ENCODE assay signal across 19 cellular contexts in the genomic region with DNA sequence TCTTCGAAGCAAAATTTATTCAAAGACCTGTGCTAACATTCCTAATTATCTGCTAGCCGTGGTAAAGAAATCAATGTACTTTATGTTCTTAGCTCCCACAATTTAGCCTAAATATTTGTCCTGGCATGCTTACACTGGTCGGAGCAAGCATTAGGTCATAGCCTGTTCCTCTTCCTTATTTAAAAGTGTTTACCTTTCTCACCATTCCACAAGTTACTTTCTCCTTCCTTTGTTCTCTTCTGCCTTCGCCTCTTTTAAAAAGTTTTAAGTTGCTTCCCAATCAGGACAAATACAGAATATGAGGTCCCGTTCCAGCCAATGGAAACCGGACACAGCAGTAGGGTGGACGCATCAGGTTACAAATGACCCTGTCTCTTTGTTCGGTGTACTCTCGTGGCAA. TPM values are rescaled to one million over a fixed set of nuclear protein-coding genes. Genes with fewer than 3 reads are reported as not detected.
DNase-seq lines count a peak whose midpoint lies in the region; ATAC-seq, FAIRE-seq and TF ChIP-seq lines count a peak whose summit lies in the region.
"Had no signal": no experiment of that assay in that cellular context is flagged by ENCODE, and none has a peak within 500 bp of the region (broad histone marks: within the 10 kb centered on the region; RNA-seq: fewer than 3 reads in every experiment).

No MANE protein-coding gene starts in this region.

- no peaks in the 10 kb centered on the region for H3K9me3 Mint-ChIP-seq in CD4-positive, alpha-beta T cell
- no peaks in the 10 kb centered on the region for H3K9me3 Mint-ChIP-seq in brain
- H3K9me3 Mint-ChIP-seq in activated CD4-positive, alpha-beta memory T cell treated with anti-CD3 and anti-CD28 coated beads for 36 hours: no peaks in the 10 kb centered on the region

- H3K36me3 Mint-ChIP-seq in CD4-positive, alpha-beta T cell (ENCODE audit: low read depth): peaks cover 20% of the 10 kb centered on the region
- H3K36me3 Mint-ChIP-seq in brain: peaks cover 82% of the 10 kb centered on the region
- H3K36me3 Mint-ChIP-seq in activated CD4-positive, alpha-beta memory T cell treated with anti-CD3 and anti-CD28 coated beads for 36 hours: peaks cover 11% of the 10 kb centered on the region

- no peaks in the 10 kb centered on the region for H3K27me3 ChIP-seq in CD4-positive, alpha-beta T cell (ENCODE audit: control insufficient read depth, insufficient read depth, low read length)
- no peaks in the 10 kb centered on the region for H3K27me3 ChIP-seq in keratinocyte (ENCODE audit: control insufficient read depth, extremely low read depth, insufficient read depth, low read length)
- H3K27me3 ChIP-seq: BE2C had no signal

- POLR2A ChIA-PET in CD4-positive, alpha-beta T cell (lab: Charles Lee): no interaction called here
- POLR2A ChIA-PET in activated CD4-positive, alpha-beta memory T cell treated with anti-CD3 and anti-CD28 coated beads for 36 hours (lab: Charles Lee): no interaction called here

- H3K4me2 ChIP-seq in keratinocyte (ENCODE audit: control insufficient read depth, extremely low read depth, insufficient read depth, low read depth, low read length): peak overlapping the region; percentile 17

- H3K27ac ChIP-seq in 22Rv1 (peak overlapping the region; percentile 69), keratinocyte (ENCODE audit: control insufficient read depth, insufficient read depth, low read length) (peak overlapping the region; percentile 14)
- no peak overlapping the region for H3K27ac ChIP-seq in CD4-positive, alpha-beta T cell (ENCODE audit: low read depth, low read length)

- no peaks in the 10 kb centered on the region for H3K9me3 ChIP-seq in CD4-positive, alpha-beta T cell (ENCODE audit: control insufficient read depth, low read length)
- no peaks in the 10 kb centered on the region for H3K9me3 ChIP-seq in keratinocyte (ENCODE audit: control insufficient read depth, low read depth, low read length)
- H3K9me3 ChIP-seq: BE2C had no signal

- no peaks in the 10 kb centered on the region for H4K20me1 ChIP-seq in keratinocyte (ENCODE audit: control insufficient read depth, extremely low read depth, insufficient read depth, low read length)

- peaks cover 7% of the 10 kb centered on the region for H3K4me1 ChIP-seq in keratinocyte (ENCODE audit: control insufficient read depth, extremely low read depth, insufficient read depth, low read length)
- H3K4me1 ChIP-seq: BE2C had no signal

- CTCF ChIA-PET in CD4-positive, alpha-beta T cell (lab: Charles Lee): no interaction called here
- CTCF ChIA-PET in activated CD4-positive, alpha-beta memory T cell treated with anti-CD3 and anti-CD28 coated beads for 36 hours (lab: Charles Lee): no interaction called here

- H3K4me3 ChIP-seq in keratinocyte (ENCODE audit: control insufficient read depth in 2 of 3, extremely low read depth in 1 of 3, insufficient read depth in 2 of 3, low read depth in 1 of 3, low read length in 3 of 3): no peak overlapping the region

- H3K27me3 Mint-ChIP-seq in CD4-positive, alpha-beta T cell: no peaks in the 10 kb centered on the region
- no peaks in the 10 kb centered on the region for H3K27me3 Mint-ChIP-seq in brain
- H3K27me3 Mint-ChIP-seq in activated CD4-positive, alpha-beta memory T cell treated with anti-CD3 and anti-CD28 coated beads for 36 hours: no peaks in the 10 kb centered on the region

- H3K9me1 ChIP-seq in keratinocyte (ENCODE audit: control insufficient read depth, extremely low read depth, insufficient read depth, low read length): no peaks in the 10 kb centered on the region

- ATAC-seq in CD4-positive, alpha-beta T cell (ENCODE audit: poor library complexity): no peak
- ATAC-seq in HG03159 (IDR thresholded peaks at IDR 0.05; ENCODE audit: unreplicated experiment): no peak
- ATAC-seq: Panc1 had no signal

- no peaks in the 10 kb centered on the region for H3K4me1 Mint-ChIP-seq in CD4-positive, alpha-beta T cell (ENCODE audit: low read depth)
- H3K4me1 Mint-ChIP-seq in brain: peaks cover 30% of the 10 kb centered on the region
- H3K4me1 Mint-ChIP-seq in activated CD4-positive, alpha-beta memory T cell treated with anti-CD3 and anti-CD28 coated beads for 36 hours (ENCODE audit: low read depth): peaks cover 9% of the 10 kb centered on the region

- dilution Hi-C loops in keratinocyte (cut with MboI; ENCODE audit: extremely low pct_ligation_motif_present, low sequenced_read_pairs): no loop called here

- FAIRE-seq in keratinocyte (lab: Jason Lieb, UNC): no peak

- TF ChIP-seq CTCF in 22Rv1 (IDR thresholded peaks at IDR 0.05): no peak
- TF ChIP-seq CTCF in CD4-positive, alpha-beta T cell (IDR thresholded peaks at IDR 0.05): no peak
- no peak for TF ChIP-seq CTCF in brain (conservative IDR thresholded peaks at IDR 0.05)
- TF ChIP-seq CTCF in keratinocyte (optimal IDR thresholded peaks at IDR 0.05 in 1 of 3, IDR thresholded peaks at IDR 0.05 in 1 of 3, conservative IDR thresholded peaks at IDR 0.05 in 1 of 3; ENCODE audit: extremely low read depth in 1 of 3, insufficient read depth in 2 of 3, low read length in 3 of 3): no peak

- intact Hi-C loops in CD4-positive, alpha-beta T cell (cut with DNase I, micrococcal nuclease): no loop called here
- intact Hi-C loops in activated CD4-positive, alpha-beta memory T cell treated with anti-CD3 and anti-CD28 coated beads for 36 hours (cut with micrococcal nuclease): no loop called here

- no peak overlapping the region for H3K4me3 Mint-ChIP-seq in CD4-positive, alpha-beta T cell
- H3K4me3 Mint-ChIP-seq in brain: no peak overlapping the region
- H3K4me3 Mint-ChIP-seq in activated CD4-positive, alpha-beta memory T cell treated with anti-CD3 and anti-CD28 coated beads for 36 hours: no peak overlapping the region

- peaks cover 29 to 39% of the 10 kb centered on the region in 2 experiments for H3K36me3 ChIP-seq in keratinocyte (ENCODE audit: control insufficient read depth in 2 of 2, extremely low read depth in 1 of 2, insufficient read depth in 2 of 2, low read length in 2 of 2)

- H3K27ac Mint-ChIP-seq in CD4-positive, alpha-beta T cell: peak overlapping the region; percentile 20
- peak overlapping the region in 3 of 5 experiments; percentile 29 to 59 (median 33) for H3K27ac Mint-ChIP-seq in brain
- H3K27ac Mint-ChIP-seq in activated CD4-positive, alpha-beta memory T cell treated with anti-CD3 and anti-CD28 coated beads for 36 hours: no peak overlapping the region

- peaks cover 17% of the 10 kb centered on the region for H3K79me2 ChIP-seq in keratinocyte (ENCODE audit: control insufficient read depth, insufficient read depth, low read length)

- no peak overlapping the region for H3K9ac ChIP-seq in keratinocyte (ENCODE audit: control insufficient read depth, extremely low read depth, insufficient read depth, low read length)

- DNase-seq in CD4-positive, alpha-beta T cell: no peak
- no peak for DNase-seq in keratinocyte (ENCODE audit: low read depth, low spot score)
- DNase-seq in activated CD4-positive, alpha-beta memory T cell treated with anti-CD3 and anti-CD28 coated beads for 36 hours: no peak
- no peak for DNase-seq in hypothalamus (lab: John Stamatoyannopoulos, UW)
- DNase-seq in activated CD4-positive, CD25-positive, alpha-beta regulatory T cell (lab: John Stamatoyannopoulos, UW): no peak
- DNase-seq: BE2C, DMS153, EL, H7, Karpas-422, NCI-H1417 treated with DMSO at 0.1 percent for 48 hours, NCI-H2029, NCI-H2171 treated with DMSO at 0.1 percent for 48 hours, NCI-H774, Right ventricle myocardium superior had no signal

- no peak overlapping the region for H2AFZ ChIP-seq in keratinocyte (ENCODE audit: control insufficient read depth, low read length)

RNA-seq across cellular contexts. Expression of gene CDK2AP1, which starts 11.6 kb away (rescaled TPM):
- 1 to 10 TPM; 2.9 to 3.5 TPM for total RNA-seq in CD4-positive, alpha-beta T cell
- polyA plus RNA-seq in brain (ENCODE audit: insufficient read depth, low read depth, low replicate concordance) (242 TPM), keratinocyte (174 to 294 TPM (median 210 TPM) in 3 replicates)
- polyA plus RNA-seq in keratinocyte (2011; ENCODE audit: low read depth): 30.4 TPM
- 206 and 358 TPM in 2 replicates for polyA plus RNA-seq in keratinocyte (2011; cell fraction: cytosol; rRNA removed)
- 41.7 and 63.8 TPM in 2 replicates for polyA plus RNA-seq in keratinocyte (2011; cell fraction: nucleus; rRNA removed)
- 57.8 and 153 TPM in 2 replicates for polyA plus RNA-seq in keratinocyte (2012; ENCODE audit: low replicate concordance)
- 95.1 to 122 TPM (median 95.3 TPM) in 3 replicates for polyA minus RNA-seq in keratinocyte
- polyA minus RNA-seq in keratinocyte (2011; cell fraction: cytosol; rRNA and poly(A)+ RNA removed): 136 TPM
- 20.0 and 26.1 TPM in 2 replicates for polyA minus RNA-seq in keratinocyte (2011; cell fraction: nucleus; rRNA and poly(A)+ RNA removed)
- total RNA-seq in activated CD4-positive, alpha-beta memory T cell treated with anti-CD3 and anti-CD28 coated beads for 36 hours: 10 to 100 TPM; 40.1 to 42.5 TPM

RNA-seq across cellular contexts. Expression of gene MTRFR, which starts 26.8 kb away (rescaled TPM):
- total RNA-seq in CD4-positive, alpha-beta T cell: 10 to 100 TPM; 43.2 to 44.5 TPM
- polyA plus RNA-seq in brain (ENCODE audit: insufficient read depth, low read depth, low replicate concordance) (23.5 TPM), keratinocyte (6.9 to 12.3 TPM (median 8.5 TPM) in 3 replicates)
- 16.4 TPM for polyA plus RNA-seq in keratinocyte (2011; ENCODE audit: low read depth)
- polyA plus RNA-seq in keratinocyte (2011; cell fraction: cytosol; rRNA removed): 6.4 and 7.6 TPM in 2 replicates
- polyA plus RNA-seq in keratinocyte (2011; cell fraction: nucleus; rRNA removed): 7.9 and 8.6 TPM in 2 replicates
- 8.7 and 13.4 TPM in 2 replicates for polyA plus RNA-seq in keratinocyte (2012; ENCODE audit: low replicate concordance)
- 8.6 to 12.4 TPM (median 10.5 TPM) in 3 replicates for polyA minus RNA-seq in keratinocyte
- polyA minus RNA-seq in keratinocyte (2011; cell fraction: cytosol; rRNA and poly(A)+ RNA removed): 8.4 TPM
- 7.4 and 8.8 TPM in 2 replicates for polyA minus RNA-seq in keratinocyte (2011; cell fraction: nucleus; rRNA and poly(A)+ RNA removed)
- 10 to 100 TPM; 28.4 to 28.8 TPM for total RNA-seq in activated CD4-positive, alpha-beta memory T cell treated with anti-CD3 and anti-CD28 coated beads for 36 hours

RNA-seq across cellular contexts. Expression of gene MPHOSPH9, which starts 27.1 kb away (rescaled TPM):
- 10 to 100 TPM; 80.9 to 84.5 TPM for total RNA-seq in CD4-positive, alpha-beta T cell
- polyA plus RNA-seq in brain (ENCODE audit: insufficient read depth, low read depth, low replicate concordance): 3.7 TPM
- 4.7 to 10.7 TPM (median 6.7 TPM) in 3 replicates for polyA plus RNA-seq in keratinocyte
- polyA plus RNA-seq in keratinocyte (2011; ENCODE audit: low read depth): 4.4 TPM
- polyA plus RNA-seq in keratinocyte (2011; cell fraction: cytosol; rRNA removed): 3.6 and 6.4 TPM in 2 replicates
- polyA plus RNA-seq in keratinocyte (2011; cell fraction: nucleus; rRNA removed): 11.8 and 14.3 TPM in 2 replicates
- 3.0 and 7.4 TPM in 2 replicates for polyA plus RNA-seq in keratinocyte (2012; ENCODE audit: low replicate concordance)
- polyA minus RNA-seq in keratinocyte: 4.3 to 20.2 TPM (median 5.9 TPM) in 3 replicates
- 8.4 TPM for polyA minus RNA-seq in keratinocyte (2011; cell fraction: cytosol; rRNA and poly(A)+ RNA removed)
- polyA minus RNA-seq in keratinocyte (2011; cell fraction: nucleus; rRNA and poly(A)+ RNA removed): 10.1 and 18.2 TPM in 2 replicates
- 10 to 100 TPM; 88.8 to 97.6 TPM for total RNA-seq in activated CD4-positive, alpha-beta memory T cell treated with anti-CD3 and anti-CD28 coated beads for 36 hours

Comparison
In these comparisons a context has a peak if more than half of its experiments do, and no peak if none do; other contexts are left out.
1. RNA of gene CDK2AP1, which starts 11.6 kb away (total RNA-seq): 40.1 to 42.5 TPM in activated CD4-positive, alpha-beta memory T cell treated with anti-CD3 and anti-CD28 coated beads for 36 hours; 2.9 to 3.5 TPM in CD4-positive, alpha-beta T cell; every median in the first group is over 4 times any median in the second.